ENCODE assay signal across 1 cellular context in genomic region chr20:22623211-22623610, GRCh38.
TF ChIP-seq lines count a peak whose summit lies in the region.

No MANE protein-coding gene starts in this region.

TF ChIP-seq in endothelial cell of umbilical vein, 7 proteins besides CTCF, POLR2A, EP300 and RAD21:
- no peak for TF ChIP-seq EZH2 (IDR thresholded peaks at IDR 0.05; ENCODE audit: borderline replicate concordance, low read depth, low read length, severe bottlenecking)
- TF ChIP-seq POLR2AphosphoS5 (IDR thresholded peaks at IDR 0.05; ENCODE audit: insufficient read depth, low read depth, low read length) = no peak
- no peak for TF ChIP-seq MAX (IDR thresholded peaks at IDR 0.05; ENCODE audit: insufficient read depth, insufficient read length)
- no peak for TF ChIP-seq MYC (IDR thresholded peaks at IDR 0.05; ENCODE audit: low read depth, low read length)
- no peak for TF ChIP-seq GATA2 (IDR thresholded peaks at IDR 0.05; ENCODE audit: insufficient read depth, insufficient read length, low read depth, low read length)
- no peak for TF ChIP-seq FOS (IDR thresholded peaks at IDR 0.05; ENCODE audit: borderline replicate concordance, insufficient read depth, low read length)
- TF ChIP-seq JUN (IDR thresholded peaks at IDR 0.05; ENCODE audit: borderline replicate concordance, insufficient read depth, insufficient read length, low read depth) = no peak
